8 cellular contexts compared by ENCODE assay signal in the genomic region with DNA sequence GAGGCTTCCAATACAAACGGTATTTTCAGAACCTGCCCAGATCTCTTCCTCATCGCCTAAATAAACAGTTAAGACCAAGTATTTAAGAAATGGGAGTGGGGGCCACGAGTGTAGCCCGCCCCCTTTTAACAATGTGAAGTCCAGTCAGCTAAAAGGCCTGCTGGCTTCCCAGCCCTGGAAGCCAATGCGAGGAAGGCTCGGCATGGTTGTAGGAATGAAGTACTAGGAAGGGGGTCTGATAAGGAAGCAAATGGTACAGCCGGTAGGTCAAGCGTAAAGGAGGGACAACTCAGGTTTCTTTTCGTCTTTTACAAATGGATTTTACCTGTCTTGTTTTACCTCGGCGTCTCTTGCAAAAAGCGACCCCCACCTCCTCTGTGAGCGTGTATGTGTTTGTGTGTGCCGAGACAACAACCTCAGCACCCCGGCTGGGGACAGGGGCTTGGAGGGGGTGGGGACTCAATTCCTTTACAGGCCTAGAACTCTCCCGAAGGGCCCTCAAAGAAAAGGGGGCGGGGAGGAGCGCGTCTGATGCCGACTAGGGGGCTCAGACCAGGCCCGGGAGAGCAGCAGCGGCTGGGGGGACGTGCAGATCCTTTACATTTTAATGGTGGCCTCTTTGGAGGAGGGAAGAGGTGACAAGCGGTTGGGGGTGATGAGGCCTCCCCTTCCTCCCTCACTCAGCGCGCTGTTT.
A peak's percentile ranks its signal among the peaks of the same experiment; 100 is the strongest.
DNase-seq lines count a peak whose midpoint lies in the region; ATAC-seq and TF ChIP-seq lines count a peak whose summit lies in the region.

No MANE protein-coding gene starts in this region.

- intact Hi-C loops in A673 (cut with micrococcal nuclease; ENCODE audit: unreplicated experiment) (no loop called here), mucosa of descending colon (cut with DNase I, micrococcal nuclease) (no loop called here)

- H3K9me3 ChIP-seq in A673 (ENCODE audit: low read depth, low read length, poor library complexity, severe bottlenecking), result no peaks in the 10 kb centered on the region
- H3K9me3 ChIP-seq in Karpas-422 (ENCODE audit: low read length), result no peaks in the 10 kb centered on the region
- no peaks in the 10 kb centered on the region for H3K9me3 ChIP-seq in esophagus (ENCODE audit: control insufficient read depth in 2 of 2, insufficient read depth in 1 of 2, low read depth in 1 of 2, low read length in 1 of 2)
- no peaks in the 10 kb centered on the region for H3K9me3 ChIP-seq in mucosa of descending colon

- TF ChIP-seq CTCF in A673 (conservative IDR thresholded peaks at IDR 0.05; ENCODE audit: low read depth, low read length) (no peak), mucosa of descending colon (IDR thresholded peaks at IDR 0.05) (no peak)

- H3K27me3 ChIP-seq in A673 (replicated peaks; ENCODE audit: insufficient read depth, low read depth, low read length, poor library complexity) (peaks cover 3% of the 10 kb centered on the region), Karpas-422 (ENCODE audit: low read length) (no peaks in the 10 kb centered on the region), esophagus (ENCODE audit: control insufficient read depth in 1 of 2, insufficient read depth in 2 of 2, low read length in 2 of 2) (no peaks in the 10 kb centered on the region)

- peaks cover 55% of the 10 kb centered on the region for H3K79me2 ChIP-seq in Karpas-422 (ENCODE audit: low read length)

- H3K9me2 ChIP-seq in Karpas-422 (replicated peaks; ENCODE audit: insufficient read depth, low read length), result no peaks in the 10 kb centered on the region

- H3K4me3 Mint-ChIP-seq in activated CD8-positive, alpha-beta T cell treated with anti-CD3 and anti-CD28 coated beads, Interleukin-2, amount 10 ng/mL, durations not matched to agents 7 days and 5 days, result peak overlapping the region; percentile 84
- H3K4me3 Mint-ChIP-seq in stimulated activated naive CD8-positive, alpha-beta T cell treated with anti-CD3 and anti-CD28 coated beads, Interleukin-15, Interleukin-2, amounts not matched to agents 100 ng/mL and 50 ng/mL, for 24 hours, result peak overlapping the region; percentile 89

- H2AFZ ChIP-seq in Karpas-422 (ENCODE audit: low read length), result peak overlapping the region; percentile 37; the same call in 1 of the 2 replicates

- H4K20me1 ChIP-seq in Karpas-422 (ENCODE audit: insufficient read depth, low read depth, low read length), result no peaks in the 10 kb centered on the region

- DNase-seq in A673 (ENCODE audit: low spot score) (peak; percentile 55), Karpas-422 (peak; percentile 68), mucosa of descending colon (peak; percentile 32 to 71 (median 35)), MV-4-11 (lab: John Stamatoyannopoulos, UW) (no peak)
- DNase-seq in activated CD8-positive, alpha-beta T cell treated with anti-CD3 and anti-CD28 coated beads, Interleukin-2, amount 10 ng/mL, durations not matched to agents 7 days and 5 days, result peak; percentile 56

- POLR2A ChIA-PET in A673 (lab: Charles Lee; ENCODE audit: low non-redundant PET), result no interaction called here
- POLR2A ChIA-PET in activated CD8-positive, alpha-beta T cell treated with anti-CD3 and anti-CD28 coated beads, Interleukin-2, amount 10 ng/mL, durations not matched to agents 7 days and 5 days (lab: Charles Lee), result interaction anchor here (0.8 to 1.4 kb wide), 3 partner anchors 12 to 186 kb away, joined by 3 read pairs; no protein-coding TSS in a partner anchor

- ATAC-seq in GM18868 (IDR thresholded peaks at IDR 0.05; ENCODE audit: unreplicated experiment), result peak; percentile 25
- peak; percentile 17 for ATAC-seq in activated CD8-positive, alpha-beta T cell treated with anti-CD3 and anti-CD28 coated beads, Interleukin-2, amount 10 ng/mL, durations not matched to agents 7 days and 5 days
- peak; percentile 3 for ATAC-seq in mucosa of descending colon

- peaks cover 2% of the 10 kb centered on the region for H3K27me3 Mint-ChIP-seq in activated CD8-positive, alpha-beta T cell treated with anti-CD3 and anti-CD28 coated beads, Interleukin-2, amount 10 ng/mL, durations not matched to agents 7 days and 5 days (ENCODE audit: low read depth)
- peaks cover 2% of the 10 kb centered on the region for H3K27me3 Mint-ChIP-seq in stimulated activated naive CD8-positive, alpha-beta T cell treated with anti-CD3 and anti-CD28 coated beads, Interleukin-15, Interleukin-2, amounts not matched to agents 100 ng/mL and 50 ng/mL, for 24 hours

- CTCF ChIA-PET in A673 (lab: Charles Lee), result no interaction called here
- CTCF ChIA-PET in activated CD8-positive, alpha-beta T cell treated with anti-CD3 and anti-CD28 coated beads, Interleukin-2, amount 10 ng/mL, durations not matched to agents 7 days and 5 days (lab: Charles Lee), result interaction anchor here (0.7 to 1.0 kb wide), 4 partner anchors 9 to 389 kb away, joined by 3 to 4 read pairs (median 3); no protein-coding TSS in a partner anchor

- peaks cover 10% of the 10 kb centered on the region for H3K36me3 Mint-ChIP-seq in activated CD8-positive, alpha-beta T cell treated with anti-CD3 and anti-CD28 coated beads, Interleukin-2, amount 10 ng/mL, durations not matched to agents 7 days and 5 days (ENCODE audit: low read depth)
- H3K36me3 Mint-ChIP-seq in stimulated activated naive CD8-positive, alpha-beta T cell treated with anti-CD3 and anti-CD28 coated beads, Interleukin-15, Interleukin-2, amounts not matched to agents 100 ng/mL and 50 ng/mL, for 24 hours (ENCODE audit: low read depth), result peaks cover 12% of the 10 kb centered on the region

- H3K4me1 ChIP-seq in A673 (ENCODE audit: insufficient read depth, low read length, poor library complexity, severe bottlenecking) (peaks cover 6% of the 10 kb centered on the region), Karpas-422 (ENCODE audit: low read length) (peaks cover 37% of the 10 kb centered on the region), esophagus (ENCODE audit: control insufficient read depth in 2 of 2, insufficient read depth in 2 of 2, low read length in 1 of 2) (peaks cover 0 to 3% of the 10 kb centered on the region in 2 donors), mucosa of descending colon (ENCODE audit: low read depth) (peaks cover 11% of the 10 kb centered on the region)

- no peaks in the 10 kb centered on the region for H3K9me3 Mint-ChIP-seq in activated CD8-positive, alpha-beta T cell treated with anti-CD3 and anti-CD28 coated beads, Interleukin-2, amount 10 ng/mL, durations not matched to agents 7 days and 5 days (ENCODE audit: insufficient read depth)
- no peaks in the 10 kb centered on the region for H3K9me3 Mint-ChIP-seq in stimulated activated naive CD8-positive, alpha-beta T cell treated with anti-CD3 and anti-CD28 coated beads, Interleukin-15, Interleukin-2, amounts not matched to agents 100 ng/mL and 50 ng/mL, for 24 hours

- peak overlapping the region; percentile 80 for H3K4me2 ChIP-seq in Karpas-422 (ENCODE audit: low read depth, low read length, poor library complexity, severe bottlenecking)

- H3K36me3 ChIP-seq in A673 (ENCODE audit: insufficient read depth, low read length, poor library complexity, severe bottlenecking) (no peaks in the 10 kb centered on the region), Karpas-422 (ENCODE audit: insufficient read depth, low read length) (no peaks in the 10 kb centered on the region), esophagus (ENCODE audit: control insufficient read depth in 2 of 2, insufficient read depth in 2 of 2, low read length in 1 of 2) (no peaks in the 10 kb centered on the region), mucosa of descending colon (ENCODE audit: low read depth) (no peaks in the 10 kb centered on the region)

- peaks cover 27% of the 10 kb centered on the region for H3K4me1 Mint-ChIP-seq in activated CD8-positive, alpha-beta T cell treated with anti-CD3 and anti-CD28 coated beads, Interleukin-2, amount 10 ng/mL, durations not matched to agents 7 days and 5 days (ENCODE audit: low read depth)
- H3K4me1 Mint-ChIP-seq in stimulated activated naive CD8-positive, alpha-beta T cell treated with anti-CD3 and anti-CD28 coated beads, Interleukin-15, Interleukin-2, amounts not matched to agents 100 ng/mL and 50 ng/mL, for 24 hours (ENCODE audit: low read depth), result peaks cover 60% of the 10 kb centered on the region

- BruUV-seq in A673 (replicated peaks; lab: Mats Ljungman, UMichigan), result no TSS peak

- WGBS in esophagus, 2 donors, result 1% methylated on average over 24 to 26 of the region's 26 CpGs

- H3K9ac ChIP-seq in Karpas-422 (ENCODE audit: low read length), result peak overlapping the region; percentile 81

- H3K4me3 ChIP-seq in A673 (ENCODE audit: low read depth, low read length, poor library complexity, severe bottlenecking), result peak overlapping the region; percentile 70
- peak overlapping the region; percentile 93 for H3K4me3 ChIP-seq in Karpas-422 (ENCODE audit: low read length)
- H3K4me3 ChIP-seq in esophagus (ENCODE audit: low read depth in 1 of 2, low read length in 2 of 2), result peak overlapping the region; percentile 73 to 92
- H3K4me3 ChIP-seq in mucosa of descending colon, result peak overlapping the region; percentile 87

- H3K27ac ChIP-seq in A673 (ENCODE audit: low read depth, low read length, poor library complexity, severe bottlenecking) (peak overlapping the region; percentile 57), Karpas-422 (ENCODE audit: low read length) (peak overlapping the region; percentile 54), esophagus (ENCODE audit: low read depth in 2 of 2, low read length in 1 of 2) (peak overlapping the region; percentile 21 to 72)

- peak overlapping the region; percentile 95 for H3K27ac Mint-ChIP-seq in activated CD8-positive, alpha-beta T cell treated with anti-CD3 and anti-CD28 coated beads, Interleukin-2, amount 10 ng/mL, durations not matched to agents 7 days and 5 days
- peak overlapping the region; percentile 89 for H3K27ac Mint-ChIP-seq in stimulated activated naive CD8-positive, alpha-beta T cell treated with anti-CD3 and anti-CD28 coated beads, Interleukin-15, Interleukin-2, amounts not matched to agents 100 ng/mL and 50 ng/mL, for 24 hours
